ENCODE assay signal across 2 cellular contexts in the genomic region with DNA sequence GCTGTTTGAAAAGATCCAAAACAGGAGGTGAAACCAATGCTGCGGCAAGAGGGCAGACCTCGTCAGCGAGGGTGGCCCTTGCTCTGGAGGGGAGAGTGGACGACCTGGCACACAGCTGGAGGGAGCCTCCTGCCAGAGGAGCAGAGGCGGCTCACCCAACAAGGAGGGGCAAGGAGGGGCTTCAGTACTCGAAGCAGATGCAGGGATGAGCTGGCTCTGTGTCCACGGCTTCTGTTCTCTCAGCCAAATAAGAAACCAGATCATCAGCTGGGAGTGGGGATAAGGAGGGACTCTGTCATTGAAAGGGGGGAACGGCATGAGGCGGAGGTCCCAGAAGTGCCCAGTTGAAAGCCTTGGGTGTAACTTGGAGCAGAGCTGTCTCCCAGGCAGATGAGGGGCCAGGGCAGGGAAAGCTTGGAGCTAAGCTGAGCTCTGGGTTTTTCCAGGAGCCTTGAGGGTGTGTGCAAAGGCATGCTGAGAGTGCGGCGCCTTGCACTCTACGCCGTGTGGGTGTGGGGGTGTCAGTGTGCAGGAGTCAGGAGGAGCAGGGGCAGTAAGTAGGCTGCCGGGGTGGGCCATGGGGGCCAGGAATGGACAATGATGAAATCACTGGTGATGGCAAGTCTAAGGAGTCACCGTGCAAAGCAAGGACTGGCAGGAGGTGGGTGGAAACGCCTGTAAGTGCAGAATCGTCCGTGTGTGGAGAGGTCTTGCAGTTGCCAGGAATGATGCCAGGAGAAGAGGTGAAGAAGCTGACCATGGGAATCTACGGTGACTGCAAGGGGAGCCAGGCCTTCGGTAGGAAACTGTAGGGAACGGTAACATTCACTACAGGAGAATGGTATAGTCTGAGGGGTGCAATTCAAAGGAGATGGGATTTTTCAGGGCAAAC.
TF ChIP-seq lines count a peak whose summit lies in the region.

No MANE protein-coding gene starts in this region.

TF ChIP-seq in HepG2, 621 proteins besides CTCF, POLR2A, EP300 and RAD21 (continued from another document and continues in another):
- TF ChIP-seq ZNF574 (CRISPR knock-in tag; IDR thresholded peaks at IDR 0.05) (0 out of 2 replicates have a peak, but pooled peaks have one; percentile 12), TCF7L2 (IDR thresholded peaks at IDR 0.05; ENCODE audit: low read depth, low read length) (no peak), BHLHE40 (IDR thresholded peaks at IDR 0.05; ENCODE audit: low read length) (no peak), ZNF441 (CRISPR knock-in tag; IDR thresholded peaks at IDR 0.05; ENCODE audit: borderline replicate concordance) (no peak), ZNF691 (CRISPR knock-in tag; IDR thresholded peaks at IDR 0.05; ENCODE audit: borderline replicate concordance, low read depth) (no peak), ATF4 (CRISPR knock-in tag; IDR thresholded peaks at IDR 0.05) (0 out of 4 replicates have a peak, but pooled peaks of 1 of the 2 experiments have one; percentile 40), ZNF260 (CRISPR knock-in tag; IDR thresholded peaks at IDR 0.05; ENCODE audit: borderline replicate concordance, low read depth) (no peak), SCMH1 (CRISPR knock-in tag; IDR thresholded peaks at IDR 0.05; ENCODE audit: borderline replicate concordance) (no peak), IKZF1 (IDR thresholded peaks at IDR 0.05) (no peak), POLR2AphosphoS5 (IDR thresholded peaks at IDR 0.05; ENCODE audit: low read depth, low read length) (no peak), ZNF766 (CRISPR knock-in tag; IDR thresholded peaks at IDR 0.05; ENCODE audit: borderline replicate concordance) (no peak), ZNF710 (CRISPR knock-in tag; IDR thresholded peaks at IDR 0.05; ENCODE audit: borderline replicate concordance) (no peak), AHR (CRISPR knock-in tag; IDR thresholded peaks at IDR 0.05) (no peak), MTF1 (CRISPR knock-in tag; IDR thresholded peaks at IDR 0.05) (no peak), ZNF780A (CRISPR knock-in tag; IDR thresholded peaks at IDR 0.05) (no peak), ARID2 (CRISPR knock-in tag; IDR thresholded peaks at IDR 0.05; ENCODE audit: borderline replicate concordance) (no peak), ZNF350 (CRISPR knock-in tag; IDR thresholded peaks at IDR 0.05; ENCODE audit: borderline replicate concordance, low read depth) (peak; percentile 36; the same call in 1 of the 2 replicates), ZNF615 (CRISPR knock-in tag; IDR thresholded peaks at IDR 0.05; ENCODE audit: borderline replicate concordance) (no peak), ZNF33A (CRISPR knock-in tag; IDR thresholded peaks at IDR 0.05; ENCODE audit: borderline replicate concordance) (no peak), PAX8 (CRISPR knock-in tag; IDR thresholded peaks at IDR 0.05; ENCODE audit: borderline replicate concordance) (no peak), POLR2G (IDR thresholded peaks at IDR 0.05; ENCODE audit: low read depth, low read length) (0 out of 2 replicates have a peak, but pooled peaks have one; percentile 16)
- TF ChIP-seq, protein P1, sequence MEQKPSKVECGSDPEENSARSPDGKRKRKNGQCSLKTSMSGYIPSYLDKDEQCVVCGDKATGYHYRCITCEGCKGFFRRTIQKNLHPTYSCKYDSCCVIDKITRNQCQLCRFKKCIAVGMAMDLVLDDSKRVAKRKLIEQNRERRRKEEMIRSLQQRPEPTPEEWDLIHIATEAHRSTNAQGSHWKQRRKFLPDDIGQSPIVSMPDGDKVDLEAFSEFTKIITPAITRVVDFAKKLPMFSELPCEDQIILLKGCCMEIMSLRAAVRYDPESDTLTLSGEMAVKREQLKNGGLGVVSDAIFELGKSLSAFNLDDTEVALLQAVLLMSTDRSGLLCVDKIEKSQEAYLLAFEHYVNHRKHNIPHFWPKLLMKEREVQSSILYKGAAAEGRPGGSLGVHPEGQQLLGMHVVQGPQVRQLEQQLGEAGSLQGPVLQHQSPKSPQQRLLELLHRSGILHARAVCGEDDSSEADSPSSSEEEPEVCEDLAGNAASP (CRISPR knock-in tag; IDR thresholded peaks at IDR 0.05; ENCODE audit: borderline replicate concordance), result no peak

TF ChIP-seq in SK-N-SH treated with all-trans-retinoic acid at 6 μM for 48 hours, 23 proteins besides CTCF, POLR2A, EP300 and RAD21 (continued from another document):
- TF ChIP-seq ZNF565 (CRISPR knock-in tag; conservative IDR thresholded peaks at IDR 0.05; ENCODE audit: low read depth), result no peak
- TF ChIP-seq TOX (CRISPR knock-in tag; IDR thresholded peaks at IDR 0.05; ENCODE audit: borderline replicate concordance), result no peak
- TF ChIP-seq CREB5 (CRISPR knock-in tag; IDR thresholded peaks at IDR 0.05; ENCODE audit: low read depth), result no peak
- no peak for TF ChIP-seq PPARA (CRISPR knock-in tag; IDR thresholded peaks at IDR 0.05; ENCODE audit: borderline replicate concordance)
- no peak for TF ChIP-seq GLIS3 (CRISPR knock-in tag; IDR thresholded peaks at IDR 0.05)
- TF ChIP-seq ZC3H10 (CRISPR knock-in tag; IDR thresholded peaks at IDR 0.05), result no peak
- no peak for TF ChIP-seq SNAI2 (CRISPR knock-in tag; IDR thresholded peaks at IDR 0.05)
